Comparison of ENCODE assay signal across 18 cellular contexts in the genomic region with DNA sequence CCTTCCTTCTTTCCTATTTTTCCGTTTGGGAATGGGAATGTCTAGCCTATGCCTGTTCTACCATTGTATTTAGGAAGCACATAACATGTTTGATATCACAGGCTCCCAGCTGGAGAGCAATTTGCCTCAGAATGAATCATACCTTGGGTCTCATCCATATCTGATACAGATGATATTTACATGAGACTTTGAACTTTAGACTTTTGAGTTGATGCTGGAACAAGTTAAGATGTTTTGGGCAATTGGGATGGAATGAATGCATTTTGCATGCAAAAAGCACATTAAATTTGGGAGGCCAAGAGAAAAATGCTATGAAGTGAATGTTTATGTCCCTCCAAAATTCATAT.
DNase-seq lines count a peak whose midpoint lies in the region; ATAC-seq and TF ChIP-seq lines count a peak whose summit lies in the region.
"Had no signal": no experiment of that assay in that cellular context is flagged by ENCODE, and none has a peak within 500 bp of the region (broad histone marks: within the 10 kb centered on the region; RNA-seq: fewer than 3 reads in every experiment).

No MANE protein-coding gene starts in this region.

- POLR2A ChIA-PET in HEK293T (lab: Yijun Ruan, JAX) = no interaction called here

- CTCF ChIA-PET in HEK293T (lab: Yijun Ruan, JAX) = interaction anchor here (0.7 to 0.9 kb wide), 2 partner anchors 13 to 86 kb away, joined by 3 to 5 read pairs; no protein-coding TSS in a partner anchor

- DNase-seq in Daoy (ENCODE audit: low read depth) = peak; percentile 67
- peak; percentile 75 for DNase-seq in M059J (ENCODE audit: low read depth)
- DNase-seq in choroid plexus epithelial cell (ENCODE audit: low read depth) = peak; percentile 63
- peak; percentile 14 to 36 for DNase-seq in lung microvascular endothelial cell (ENCODE audit: low read depth in 2 of 2)
- DNase-seq in HEK293T (ENCODE audit: extremely low spot score) = no peak
- no peak for DNase-seq in ecto neural progenitor cell (ENCODE audit: low spot score)
- DNase-seq: activated CD4-positive, alpha-beta memory T cell treated with anti-CD3 and anti-CD28 coated beads, Interleukin-2, amount 10 ng/mL, durations not matched to agents 7 days and 5 days; activated T-cell treated with anti-CD3 and anti-CD28 coated beads, Interleukin-2, amount 50 U/mL, for 4 hours; effector CD4-positive, alpha-beta T cell; GDM1; left ventricle myocardium inferior; NCI-H1436 treated with DMSO at 0.1 percent for 48 hours; NCI-H446; NK-92 treated with Interleukin-12 subunit alpha and Interleukin-12 subunit beta, amount 100 ng/mL, for 24 hours; stimulated activated CD4-positive, alpha-beta T cell treated with anti-CD3 and anti-CD28 coated beads, Interleukin-4, amount 100 ng/mL, for 24 hours had no signal

- TF ChIP-seq CTCF in choroid plexus epithelial cell (conservative IDR thresholded peaks at IDR 0.05; ENCODE audit: low read depth, low read length) = no peak

- H3K4me3 ChIP-seq in choroid plexus epithelial cell (ENCODE audit: low read depth, low read length) = no peak overlapping the region
- H3K4me3 ChIP-seq: left ventricle myocardium inferior had no signal

- ATAC-seq in HG02610 (IDR thresholded peaks at IDR 0.05; ENCODE audit: unreplicated experiment) (no peak), GM18867 (IDR thresholded peaks at IDR 0.05; ENCODE audit: unreplicated experiment) (no peak)
- ATAC-seq: activated naive CD4-positive, alpha-beta T cell treated with anti-CD3 and anti-CD28 coated beads, Interleukin-2, amount 50 U/mL, for 72 hours; activated T-cell treated with anti-CD3 and anti-CD28 coated beads, Interleukin-2, amount 50 U/mL, for 4 hours had no signal

TF ChIP-seq in HEK293T, 16 proteins besides CTCF, POLR2A, EP300 and RAD21:
- TF ChIP-seq FOXA1 (IDR thresholded peaks at IDR 0.05) = no peak
- no peak for TF ChIP-seq ARNT (IDR thresholded peaks at IDR 0.05)
- TF ChIP-seq LEF1 (IDR thresholded peaks at IDR 0.05; ENCODE audit: borderline replicate concordance) = no peak
- TF ChIP-seq BHLHE40 (IDR thresholded peaks at IDR 0.05; ENCODE audit: borderline replicate concordance) = no peak
- TF ChIP-seq, protein P1, sequence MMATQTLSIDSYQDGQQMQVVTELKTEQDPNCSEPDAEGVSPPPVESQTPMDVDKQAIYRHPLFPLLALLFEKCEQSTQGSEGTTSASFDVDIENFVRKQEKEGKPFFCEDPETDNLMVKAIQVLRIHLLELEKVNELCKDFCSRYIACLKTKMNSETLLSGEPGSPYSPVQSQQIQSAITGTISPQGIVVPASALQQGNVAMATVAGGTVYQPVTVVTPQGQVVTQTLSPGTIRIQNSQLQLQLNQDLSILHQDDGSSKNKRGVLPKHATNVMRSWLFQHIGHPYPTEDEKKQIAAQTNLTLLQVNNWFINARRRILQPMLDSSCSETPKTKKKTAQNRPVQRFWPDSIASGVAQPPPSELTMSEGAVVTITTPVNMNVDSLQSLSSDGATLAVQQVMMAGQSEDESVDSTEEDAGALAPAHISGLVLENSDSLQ (IDR thresholded peaks at IDR 0.05) = no peak
- no peak for TF ChIP-seq ZNF384 (IDR thresholded peaks at IDR 0.05)
- no peak for TF ChIP-seq HDGF (IDR thresholded peaks at IDR 0.05; ENCODE audit: borderline replicate concordance)
- TF ChIP-seq L3MBTL2 (conservative IDR thresholded peaks at IDR 0.05) = no peak
- no peak for TF ChIP-seq FOXK2 (IDR thresholded peaks at IDR 0.05)
- TF ChIP-seq ELF4 (IDR thresholded peaks at IDR 0.05) = no peak
- TF ChIP-seq CTBP1 (IDR thresholded peaks at IDR 0.05; ENCODE audit: borderline replicate concordance) = no peak
- no peak for TF ChIP-seq FOXM1 (IDR thresholded peaks at IDR 0.05; ENCODE audit: borderline replicate concordance)
- TF ChIP-seq SUZ12 (IDR thresholded peaks at IDR 0.05) = no peak
- no peak for TF ChIP-seq TARDBP (IDR thresholded peaks at IDR 0.05)
- no peak for TF ChIP-seq SP1 (IDR thresholded peaks at IDR 0.05)
- TF ChIP-seq NFRKB (IDR thresholded peaks at IDR 0.05) = no peak

Comparison
In these comparisons a context has a peak if more than half of its experiments do, and no peak if none do; other contexts are left out.
1. DNase-seq: peak in Daoy (single experiment), M059J (single experiment), choroid plexus epithelial cell (single experiment) and lung microvascular endothelial cell (2 of 2); none in HEK293T (single experiment) and ecto neural progenitor cell (single experiment).